ENCODE assay signal across 20 cellular contexts in the genomic region with DNA sequence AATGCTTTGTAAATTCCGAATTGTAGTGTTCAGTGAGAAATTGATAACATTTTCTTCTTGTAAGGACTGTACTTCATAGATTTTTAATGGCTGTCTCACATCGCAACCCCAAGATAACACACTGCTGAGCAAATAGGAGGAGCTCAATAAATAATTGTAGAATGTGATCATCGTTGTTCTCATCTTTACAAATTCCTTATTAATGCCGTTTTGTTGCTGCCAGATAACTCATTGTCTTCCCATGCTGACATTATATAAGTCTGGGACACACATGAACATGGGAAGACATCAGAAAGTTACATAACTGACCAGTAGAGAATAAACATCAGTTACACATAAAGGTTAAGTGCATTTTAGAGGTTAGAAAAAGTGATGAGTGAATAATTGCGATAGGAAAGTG. TPM values are rescaled to one million over a fixed set of nuclear protein-coding genes. Genes with fewer than 3 reads are reported as not detected.
DNase-seq lines count a peak whose midpoint lies in the region; ATAC-seq and TF ChIP-seq lines count a peak whose summit lies in the region.
"Had no signal": no experiment of that assay in that cellular context is flagged by ENCODE, and none has a peak within 500 bp of the region (broad histone marks: within the 10 kb centered on the region; RNA-seq: fewer than 3 reads in every experiment).

No MANE protein-coding gene starts in this region.

- no peak for DNase-seq in activated CD4-positive, alpha-beta T cell treated with anti-CD3 and anti-CD28 coated beads, Interleukin-2, amount 10 ng/mL, durations not matched to agents 24 days and 14 days
- no peak for DNase-seq in activated CD4-positive, alpha-beta T cell treated with anti-CD3 and anti-CD28 coated beads, Interleukin-2, amount 50 U/mL, for 48 hours
- DNase-seq in breast epithelium (ENCODE audit: low spot score in 2 of 2): no peak
- peak; percentile 69 for DNase-seq in kidney tubule cell (ENCODE audit: low spot score)
- no peak for DNase-seq in BE2C
- DNase-seq in OCI-M2 (lab: John Stamatoyannopoulos, UW; ENCODE audit: unreplicated experiment): no peak
- DNase-seq: activated CD4-positive, CD25-positive, alpha-beta regulatory T cell; activated effector memory CD4-positive, alpha-beta T cell treated with Interleukin-2 at 50 U/mL for 16 hours; CD8-positive, alpha-beta T cell; DMS79 treated with DMSO at 0.1 percent for 48 hours; mucosa of descending colon; NCI-H1092; NCI-H2107; NCI-H69; nucleus accumbens had no signal

- H3K4me3 ChIP-seq in breast epithelium (no peak overlapping the region), BE2C (ENCODE audit: low read depth, low read length) (no peak overlapping the region)
- H3K4me3 ChIP-seq: K562, mucosa of descending colon, tibial nerve had no signal

- no peaks in the 10 kb centered on the region for H3K36me3 ChIP-seq in breast epithelium
- H3K36me3 ChIP-seq in BE2C: no peaks in the 10 kb centered on the region
- H3K36me3 ChIP-seq: tibial nerve had no signal

- peaks cover 9% of the 10 kb centered on the region for H3K27me3 Mint-ChIP-seq in activated CD4-positive, alpha-beta T cell treated with anti-CD3 and anti-CD28 coated beads, Interleukin-2, amount 10 ng/mL, durations not matched to agents 24 days and 14 days

- intact Hi-C loops in activated CD4-positive, alpha-beta T cell treated with anti-CD3 and anti-CD28 coated beads, Interleukin-2, amount 10 ng/mL, durations not matched to agents 24 days and 14 days (cut with micrococcal nuclease): no loop called here
- intact Hi-C loops in breast epithelium (cut with DNase I; ENCODE audit: low total_unique reads): loop anchor here (10.0 kb wide), 2 partner anchors 339 to 459 kb away; no protein-coding TSS in a partner anchor

- H3K4me1 Mint-ChIP-seq in activated CD4-positive, alpha-beta T cell treated with anti-CD3 and anti-CD28 coated beads, Interleukin-2, amount 10 ng/mL, durations not matched to agents 24 days and 14 days: peaks cover 3% of the 10 kb centered on the region

- H3K36me3 Mint-ChIP-seq in activated CD4-positive, alpha-beta T cell treated with anti-CD3 and anti-CD28 coated beads, Interleukin-2, amount 10 ng/mL, durations not matched to agents 24 days and 14 days (ENCODE audit: low read depth): no peaks in the 10 kb centered on the region
- H3K36me3 Mint-ChIP-seq: CD8-positive, alpha-beta T cell had no signal

- no peak for TF ChIP-seq POLR2A in breast epithelium (IDR thresholded peaks at IDR 0.05)

- no peaks in the 10 kb centered on the region for H3K27me3 ChIP-seq in breast epithelium
- no peaks in the 10 kb centered on the region for H3K27me3 ChIP-seq in BE2C
- H3K27me3 ChIP-seq: tibial nerve had no signal

- H3K27ac ChIP-seq in breast epithelium: peak overlapping the region; percentile 21 to 56

- peak overlapping the region; percentile 15 for H3K27ac Mint-ChIP-seq in activated CD4-positive, alpha-beta T cell treated with anti-CD3 and anti-CD28 coated beads, Interleukin-2, amount 10 ng/mL, durations not matched to agents 24 days and 14 days
- H3K27ac Mint-ChIP-seq: CD8-positive, alpha-beta T cell had no signal

- TF ChIP-seq CTCF in breast epithelium (IDR thresholded peaks at IDR 0.05) (no peak), BE2C (IDR thresholded peaks at IDR 0.05; ENCODE audit: low read depth, low read length) (no peak)

- H3K4me3 Mint-ChIP-seq in activated CD4-positive, alpha-beta T cell treated with anti-CD3 and anti-CD28 coated beads, Interleukin-2, amount 10 ng/mL, durations not matched to agents 24 days and 14 days: no peak overlapping the region
- H3K4me3 Mint-ChIP-seq: CD8-positive, alpha-beta T cell had no signal

- ATAC-seq in HG03108 (IDR thresholded peaks at IDR 0.05; ENCODE audit: unreplicated experiment): no peak
- ATAC-seq in HG02588 (IDR thresholded peaks at IDR 0.05; ENCODE audit: unreplicated experiment): no peak
- ATAC-seq: CD8-positive, alpha-beta T cell; K562; Panc1 had no signal

- H3K9me3 Mint-ChIP-seq in activated CD4-positive, alpha-beta T cell treated with anti-CD3 and anti-CD28 coated beads, Interleukin-2, amount 10 ng/mL, durations not matched to agents 24 days and 14 days: no peaks in the 10 kb centered on the region
- H3K9me3 Mint-ChIP-seq: CD8-positive, alpha-beta T cell had no signal

- H3K4me1 ChIP-seq in breast epithelium (no peaks in the 10 kb centered on the region), BE2C (no peaks in the 10 kb centered on the region)

- H3K9me3 ChIP-seq in breast epithelium (no peaks in the 10 kb centered on the region), BE2C (no peaks in the 10 kb centered on the region)
- H3K9me3 ChIP-seq: mucosa of descending colon, tibial nerve had no signal

RNA-seq across cellular contexts. Expression of a gene that starts 46.4 kb away (rescaled TPM):
- total RNA-seq in activated CD4-positive, alpha-beta T cell treated with anti-CD3 and anti-CD28 coated beads, Interleukin-2, amount 10 ng/mL, durations not matched to agents 24 days and 14 days: 0.21 and 0.31 TPM in 2 replicates
- 1 to 10 TPM; 2.6 to 9.7 (median 3.7) TPM for total RNA-seq in breast epithelium
- polyA plus RNA-seq in BE2C (2012; ENCODE audit: insufficient read depth, insufficient read length, low read depth): not detected
- total RNA-seq: K562 had no signal
- polyA plus RNA-seq: K562 had no signal
